Comparison of ENCODE assay signal across 12 cellular contexts in genomic region chr14:77985235-77985634, GRCh38.
A peak's percentile ranks its signal among the peaks of the same experiment; 100 is the strongest.
DNase-seq lines count a peak whose midpoint lies in the region; ATAC-seq lines count a peak whose summit lies in the region.
"Had no signal": no experiment of that assay in that cellular context is flagged by ENCODE, and none has a peak within 500 bp of the region (broad histone marks: within the 10 kb centered on the region; RNA-seq: fewer than 3 reads in every experiment).

No MANE protein-coding gene starts in this region.

- peaks cover 11% of the 10 kb centered on the region for H3K4me1 Mint-ChIP-seq in activated naive CD4-positive, alpha-beta T cell treated with anti-CD3 and anti-CD28 coated beads, Interleukin-2, amount 10 ng/mL, durations not matched to agents 7 days and 5 days

- no peak overlapping the region for H3K27ac Mint-ChIP-seq in activated naive CD4-positive, alpha-beta T cell treated with anti-CD3 and anti-CD28 coated beads, Interleukin-2, amount 10 ng/mL, durations not matched to agents 7 days and 5 days
- H3K27ac Mint-ChIP-seq: activated naive CD8-positive, alpha-beta T cell treated with anti-CD3 and anti-CD28 coated beads, Interleukin-2, amount 50 U/mL, for 24 hours; CD8-positive, alpha-beta memory T cell; immature natural killer cell; mesothelial cell of epicardium had no signal

- no peaks in the 10 kb centered on the region for H3K9me3 Mint-ChIP-seq in activated naive CD4-positive, alpha-beta T cell treated with anti-CD3 and anti-CD28 coated beads, Interleukin-2, amount 10 ng/mL, durations not matched to agents 7 days and 5 days
- H3K9me3 Mint-ChIP-seq: activated naive CD8-positive, alpha-beta T cell treated with anti-CD3 and anti-CD28 coated beads, Interleukin-2, amount 50 U/mL, for 24 hours; immature natural killer cell; mesothelial cell of epicardium had no signal

- peak overlapping the region; percentile 48 for H3K27ac ChIP-seq in caudate nucleus (ENCODE audit: low read depth, low read length)

- H3K4me3 Mint-ChIP-seq in activated naive CD4-positive, alpha-beta T cell treated with anti-CD3 and anti-CD28 coated beads, Interleukin-2, amount 10 ng/mL, durations not matched to agents 7 days and 5 days: no peak overlapping the region
- H3K4me3 Mint-ChIP-seq: activated naive CD8-positive, alpha-beta T cell treated with anti-CD3 and anti-CD28 coated beads, Interleukin-2, amount 50 U/mL, for 24 hours; CD8-positive, alpha-beta memory T cell; immature natural killer cell; mesothelial cell of epicardium had no signal

- DNase-seq in EL: peak; percentile 46
- DNase-seq in NCI-H1694 treated with DMSO at 0.1 percent for 48 hours (lab: John Stamatoyannopoulos, UW): peak; percentile 93
- peak in 6 of 61 donors; percentile 8 to 53 (median 32) for DNase-seq in caudate nucleus (lab: John Stamatoyannopoulos, UW)
- peak; percentile 56 for DNase-seq in pons (ENCODE audit: low spot score)
- DNase-seq in activated naive CD4-positive, alpha-beta T cell treated with anti-CD3 and anti-CD28 coated beads, Interleukin-2, amount 10 ng/mL, durations not matched to agents 7 days and 5 days: no peak
- DNase-seq: activated CD4-positive, alpha-beta T cell treated with anti-CD3 and anti-CD28 coated beads for 1 hour; activated naive CD8-positive, alpha-beta T cell treated with anti-CD3 and anti-CD28 coated beads, Interleukin-2, amount 50 U/mL, for 24 hours; CD8-positive, alpha-beta memory T cell; immature natural killer cell had no signal

- H3K36me3 Mint-ChIP-seq in activated naive CD4-positive, alpha-beta T cell treated with anti-CD3 and anti-CD28 coated beads, Interleukin-2, amount 10 ng/mL, durations not matched to agents 7 days and 5 days: no peaks in the 10 kb centered on the region
- H3K36me3 Mint-ChIP-seq: CD8-positive, alpha-beta memory T cell; immature natural killer cell; mesothelial cell of epicardium had no signal

- CTCF ChIA-PET in activated naive CD4-positive, alpha-beta T cell treated with anti-CD3 and anti-CD28 coated beads, Interleukin-2, amount 10 ng/mL, durations not matched to agents 7 days and 5 days (lab: Charles Lee): no interaction called here

- ATAC-seq in GM18870 (IDR thresholded peaks at IDR 0.05; ENCODE audit: unreplicated experiment) (no peak), HG03135 (IDR thresholded peaks at IDR 0.05; ENCODE audit: unreplicated experiment) (no peak)
- ATAC-seq: activated naive CD8-positive, alpha-beta T cell treated with anti-CD3 and anti-CD28 coated beads, Interleukin-2, amount 50 U/mL, for 24 hours had no signal

- H3K27me3 Mint-ChIP-seq in activated naive CD4-positive, alpha-beta T cell treated with anti-CD3 and anti-CD28 coated beads, Interleukin-2, amount 10 ng/mL, durations not matched to agents 7 days and 5 days: peaks cover 33% of the 10 kb centered on the region
